8 cellular contexts compared by ENCODE assay signal in genomic region chr21:44871576-44872265, GRCh38. TPM values are rescaled to one million over a fixed set of nuclear protein-coding genes. Genes with fewer than 3 reads are reported as not detected.
A peak's percentile ranks its signal among the peaks of the same experiment; 100 is the strongest.
DNase-seq lines count a peak whose midpoint lies in the region; ATAC-seq, FAIRE-seq and TF ChIP-seq lines count a peak whose summit lies in the region.

No MANE protein-coding gene starts in this region.

- WGBS in urinary bladder = 17% methylated on average over 14 of the region's 14 CpGs

- no peaks in the 10 kb centered on the region for H3K9me3 Mint-ChIP-seq in T-cell

- H3K4me3 ChIP-seq in endothelial cell of umbilical vein (replicated peaks in 1 of 3; ENCODE audit: insufficient read depth in 1 of 3, low read depth in 1 of 3, low read length in 3 of 3) (peak overlapping the region; percentile 83 to 96 (median 91)), mucosa of rectum (ENCODE audit: low read length in 2 of 2) (peak overlapping the region; percentile 73 to 90), urinary bladder (ENCODE audit: low read depth, low read length) (peak overlapping the region; percentile 84)

- POLR2A ChIA-PET in T-cell (lab: Charles Lee) (no interaction called here), endothelial cell of umbilical vein (lab: Charles Lee) (no interaction called here)

- peaks cover 7% of the 10 kb centered on the region for H3K36me3 Mint-ChIP-seq in T-cell

- peak; percentile 64 for FAIRE-seq in endothelial cell of umbilical vein (lab: Jason Lieb, UNC)

- TF ChIP-seq POLR2A in endothelial cell of umbilical vein (IDR thresholded peaks at IDR 0.05; ENCODE audit: low read depth, low read length) = no peak

- peaks cover 60% of the 10 kb centered on the region for H3K79me2 ChIP-seq in endothelial cell of umbilical vein (ENCODE audit: control insufficient read depth, insufficient read depth, low read length)

- H3K9ac ChIP-seq in endothelial cell of umbilical vein (replicated peaks; ENCODE audit: extremely low read depth, insufficient read depth, low read length) = peak overlapping the region; percentile 83
- peak overlapping the region; percentile 88 to 93 for H3K9ac ChIP-seq in mucosa of rectum (ENCODE audit: low read depth in 1 of 2, low read length in 2 of 2)

- peaks cover 69 to 74% (median 73%) of the 10 kb centered on the region in 3 donors for H3K4me1 Mint-ChIP-seq in T-cell

- BruUV-seq in endothelial cell of umbilical vein (replicated peaks; lab: Mats Ljungman, UMichigan) = no TSS peak

- H2AFZ ChIP-seq in endothelial cell of umbilical vein (ENCODE audit: low read depth, low read length) = no peak overlapping the region

- H3K36me3 ChIP-seq in endothelial cell of umbilical vein (ENCODE audit: control insufficient read depth in 2 of 2, extremely low read depth in 1 of 2, insufficient read depth in 2 of 2, low read length in 2 of 2) = peaks cover 0 to 2% of the 10 kb centered on the region in 2 experiments
- H3K36me3 ChIP-seq in mucosa of rectum (ENCODE audit: control insufficient read depth in 2 of 2, insufficient read depth in 2 of 2, low read length in 2 of 2) = peaks cover 3 to 9% of the 10 kb centered on the region in 2 donors
- H3K36me3 ChIP-seq in urinary bladder (ENCODE audit: insufficient read depth) = no peaks in the 10 kb centered on the region

- peak overlapping the region; percentile 89 for H3K4me2 ChIP-seq in endothelial cell of umbilical vein (ENCODE audit: insufficient read depth, low read length)

- H3K4me3 Mint-ChIP-seq in T-cell = peak overlapping the region; percentile 86 to 95 (median 94)

- peak overlapping the region; percentile 97 for H3K27ac ChIP-seq in endothelial cell of umbilical vein (ENCODE audit: insufficient read depth, low read depth, low read length)
- H3K27ac ChIP-seq in mucosa of rectum (ENCODE audit: low read depth in 2 of 2, low read length in 2 of 2) = peak overlapping the region; percentile 92 to 95
- no peak overlapping the region for H3K27ac ChIP-seq in urinary bladder (ENCODE audit: low read depth)

- DNase-seq in NOMO-1 treated with DMSO at 0.1 percent for 48 hours (lab: John Stamatoyannopoulos, UW; ENCODE audit: unreplicated experiment) = peak; percentile 17
- DNase-seq in NOMO-1 treated with dmso at 0.1 percent for 144 hours (lab: John Stamatoyannopoulos, UW; ENCODE audit: unreplicated experiment) = no peak
- peak in 2 of 34 experiments; percentile 16 to 40 for DNase-seq in T-cell
- DNase-seq in endothelial cell of umbilical vein (ENCODE audit: low read depth, low spot score) = peak; percentile 58
- no peak for DNase-seq in retina
- no peak for DNase-seq in GM19240 (ENCODE audit: insufficient read length, low spot score)

- H3K27me3 ChIP-seq in endothelial cell of umbilical vein (ENCODE audit: control insufficient read depth in 2 of 2, insufficient read depth in 2 of 2, low read length in 2 of 2) (no peaks in the 10 kb centered on the region), mucosa of rectum (ENCODE audit: control insufficient read depth in 2 of 2, insufficient read depth in 2 of 2, low read length in 2 of 2) (no peaks in the 10 kb centered on the region)

- CTCF ChIA-PET in T-cell (lab: Charles Lee) (interaction anchor here (0.6 to 1.1 kb wide), 2 partner anchors 19 to 419 kb away, joined by 3 read pairs; no protein-coding TSS in a partner anchor), endothelial cell of umbilical vein (lab: Charles Lee) (interaction anchor here (0.7 to 3.3 kb wide), 3 partner anchors 9 to 60 kb away, joined by 3 to 19 read pairs (median 4); no protein-coding TSS in a partner anchor)

- intact Hi-C loops in endothelial cell of umbilical vein (cut with micrococcal nuclease) = loop anchor here (1.0 to 5.0 kb wide), 2 partner anchors 25 to 261 kb away; no protein-coding TSS in a partner anchor

- no peaks in the 10 kb centered on the region for H4K20me1 ChIP-seq in endothelial cell of umbilical vein (replicated peaks; ENCODE audit: control insufficient read depth, extremely low read depth, insufficient read depth, low read length)

- no peaks in the 10 kb centered on the region for H3K9me1 ChIP-seq in endothelial cell of umbilical vein (replicated peaks; ENCODE audit: control insufficient read depth, extremely low read depth, insufficient read depth, low read length)

- no peak for ATAC-seq in T-cell (replicated peaks in 1 of 4)

- H3K4me1 ChIP-seq in endothelial cell of umbilical vein (ENCODE audit: control insufficient read depth, extremely low read depth, insufficient read depth, low read length) = peaks cover 71% of the 10 kb centered on the region
- peaks cover 42 to 55% of the 10 kb centered on the region in 2 donors for H3K4me1 ChIP-seq in mucosa of rectum (ENCODE audit: control insufficient read depth in 2 of 2, insufficient read depth in 2 of 2, low read length in 2 of 2)
- peaks cover 2% of the 10 kb centered on the region for H3K4me1 ChIP-seq in urinary bladder (ENCODE audit: insufficient read depth)

- H3K27ac Mint-ChIP-seq in T-cell = peak overlapping the region; percentile 83 to 93

- dilution Hi-C loops in endothelial cell of umbilical vein (cut with MboI; ENCODE audit: extremely low pct_ligation_motif_present, low sequenced_read_pairs) = no loop called here

- TF ChIP-seq CTCF in endothelial cell of umbilical vein (IDR thresholded peaks at IDR 0.05; ENCODE audit: extremely low read depth in 1 of 2, insufficient read depth in 1 of 2, low read depth in 1 of 2, low read length in 2 of 2) = no peak

- no peaks in the 10 kb centered on the region for H3K27me3 Mint-ChIP-seq in T-cell

- H3K9me3 ChIP-seq in endothelial cell of umbilical vein (replicated peaks; ENCODE audit: control insufficient read depth, insufficient read depth, low read length) (no peaks in the 10 kb centered on the region), mucosa of rectum (ENCODE audit: control insufficient read depth in 2 of 2, low read length in 2 of 2) (no peaks in the 10 kb centered on the region)

TF ChIP-seq in endothelial cell of umbilical vein, 7 proteins besides CTCF, POLR2A, EP300 and RAD21:
- no peak for TF ChIP-seq GATA2 (IDR thresholded peaks at IDR 0.05; ENCODE audit: insufficient read depth, insufficient read length, low read depth, low read length)
- TF ChIP-seq FOS (IDR thresholded peaks at IDR 0.05; ENCODE audit: borderline replicate concordance, insufficient read depth, low read length) = no peak
- TF ChIP-seq MAX (IDR thresholded peaks at IDR 0.05; ENCODE audit: insufficient read depth, insufficient read length) = no peak
- no peak for TF ChIP-seq MYC (IDR thresholded peaks at IDR 0.05; ENCODE audit: low read depth, low read length)
- no peak for TF ChIP-seq JUN (IDR thresholded peaks at IDR 0.05; ENCODE audit: borderline replicate concordance, insufficient read depth, insufficient read length, low read depth)
- TF ChIP-seq POLR2AphosphoS5 (IDR thresholded peaks at IDR 0.05; ENCODE audit: insufficient read depth, low read depth, low read length) = no peak
- TF ChIP-seq EZH2 (IDR thresholded peaks at IDR 0.05; ENCODE audit: borderline replicate concordance, low read depth, low read length, severe bottlenecking) = no peak
TF ChIP-seq in endothelial cell of umbilical vein: peak in this region for 0.

RNA-seq across cellular contexts. Expression of gene PTTG1IP, which starts 1.8 kb away (rescaled TPM):
- total RNA-seq in T-cell (10 to 100 TPM; 73.4 to 91.1 (median 90.2) TPM), endothelial cell of umbilical vein (406 and 415 TPM in 2 replicates), urinary bladder (154 TPM)
- polyA plus RNA-seq in endothelial cell of umbilical vein (313 and 342 TPM in 2 replicates), urinary bladder (233 TPM)
- 289 and 309 TPM in 2 replicates for polyA plus RNA-seq in endothelial cell of umbilical vein (2011; cell fraction: cytosol; rRNA removed)
- polyA plus RNA-seq in endothelial cell of umbilical vein (2011; cell fraction: nucleus; rRNA removed) = 194 and 204 TPM in 2 replicates
- polyA plus RNA-seq in endothelial cell of umbilical vein (2012) = 314 and 368 TPM in 2 replicates
- polyA minus RNA-seq in endothelial cell of umbilical vein = 267 and 299 TPM in 2 replicates
- 103 TPM for polyA minus RNA-seq in endothelial cell of umbilical vein (2011; cell fraction: cytosol; rRNA and poly(A)+ RNA removed)
- polyA minus RNA-seq in endothelial cell of umbilical vein (2011; cell fraction: nucleus; rRNA and poly(A)+ RNA removed) = 77.5 and 96.0 TPM in 2 replicates

RNA-seq across cellular contexts. Expression of gene ITGB2, which starts 49.0 kb away (rescaled TPM):
- 100 to 1,000 TPM; 249 to 498 (median 304) TPM for total RNA-seq in T-cell
- total RNA-seq in endothelial cell of umbilical vein = 0.65 and 0.91 TPM in 2 replicates
- 0.39 and 0.59 TPM in 2 replicates for polyA plus RNA-seq in endothelial cell of umbilical vein
- 0.26 and 0.87 TPM in 2 replicates for polyA plus RNA-seq in endothelial cell of umbilical vein (2011; cell fraction: cytosol; rRNA removed)
- polyA plus RNA-seq in endothelial cell of umbilical vein (2011; cell fraction: nucleus; rRNA removed) = 0.30 and 0.48 TPM in 2 replicates
- polyA plus RNA-seq in endothelial cell of umbilical vein (2012) = 0.94 and 1.9 TPM in 2 replicates
- polyA minus RNA-seq in endothelial cell of umbilical vein = 0.19 TPM in 1 of 2 replicates, not detected in the other
- 0.72 TPM for polyA minus RNA-seq in endothelial cell of umbilical vein (2011; cell fraction: cytosol; rRNA and poly(A)+ RNA removed)
- 0.58 TPM in 1 of 2 replicates, not detected in the other for polyA minus RNA-seq in endothelial cell of umbilical vein (2011; cell fraction: nucleus; rRNA and poly(A)+ RNA removed)
- 20.8 TPM for total RNA-seq in urinary bladder
- 39.9 TPM for polyA plus RNA-seq in urinary bladder

RNA-seq across cellular contexts. Expression of gene SUMO3, which starts 53.9 kb away (rescaled TPM):
- 10 to 100 TPM; 49.1 to 77.1 (median 53.7) TPM for total RNA-seq in T-cell
- 99.7 and 102 TPM in 2 replicates for total RNA-seq in endothelial cell of umbilical vein
- 109 and 123 TPM in 2 replicates for polyA plus RNA-seq in endothelial cell of umbilical vein
- 115 and 130 TPM in 2 replicates for polyA plus RNA-seq in endothelial cell of umbilical vein (2011; cell fraction: cytosol; rRNA removed)
- polyA plus RNA-seq in endothelial cell of umbilical vein (2011; cell fraction: nucleus; rRNA removed) = 46.3 and 55.9 TPM in 2 replicates
- 107 and 137 TPM in 2 replicates for polyA plus RNA-seq in endothelial cell of umbilical vein (2012)
- polyA minus RNA-seq in endothelial cell of umbilical vein = 79.8 and 101 TPM in 2 replicates
- 50.6 TPM for polyA minus RNA-seq in endothelial cell of umbilical vein (2011; cell fraction: cytosol; rRNA and poly(A)+ RNA removed)
- 21.6 and 22.3 TPM in 2 replicates for polyA minus RNA-seq in endothelial cell of umbilical vein (2011; cell fraction: nucleus; rRNA and poly(A)+ RNA removed)
- total RNA-seq in urinary bladder = 33.7 TPM
- 84.2 TPM for polyA plus RNA-seq in urinary bladder

Comparison
In these comparisons a context has a peak if more than half of its experiments do, and no peak if none do; other contexts are left out.
1. DNase-seq: peak in NOMO-1 treated with DMSO at 0.1 percent for 48 hours (single experiment) and endothelial cell of umbilical vein (single experiment); none in NOMO-1 treated with dmso at 0.1 percent for 144 hours (single experiment), retina (single experiment) and GM19240 (single experiment).
2. RNA of gene ITGB2, which starts 49.0 kb away (total RNA-seq): 249 to 498 TPM in T-cell and 20.8 TPM in urinary bladder (single experiment); 0.65 to 0.91 TPM in endothelial cell of umbilical vein; every median in the first group is over 10 times any median in the second.
3. Peak in every context shown above with its lines, with median percentiles within 50 percentile points of each other: H3K4me3 ChIP-seq.